Comparison of ENCODE assay signal across 8 cellular contexts in the genomic region with DNA sequence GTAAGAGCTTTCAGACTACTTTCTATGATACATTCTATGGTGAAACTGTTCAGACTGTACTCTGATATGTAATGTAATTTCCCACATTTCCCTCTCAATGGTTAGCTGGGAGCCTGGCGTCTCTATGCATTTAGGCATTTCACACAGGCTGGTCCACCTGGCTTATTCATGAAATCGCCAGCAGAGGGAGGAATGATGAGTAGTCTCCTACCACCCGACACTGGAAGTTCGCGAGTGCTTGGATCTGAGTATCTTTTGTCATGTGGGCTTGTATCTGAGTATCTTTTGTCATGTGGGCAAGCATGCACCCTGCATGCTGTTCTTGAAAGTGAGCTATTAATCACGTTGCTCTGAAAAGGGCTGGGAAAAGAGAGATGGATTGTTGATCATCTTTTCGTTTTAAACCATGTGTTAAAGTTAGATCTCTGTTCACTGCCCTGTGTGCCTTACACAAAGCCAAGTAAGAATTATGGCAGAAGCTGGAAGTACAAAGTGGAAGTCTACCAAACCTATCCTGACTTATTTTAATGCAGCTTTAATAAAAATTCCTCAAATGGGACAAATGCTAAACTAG.
DNase-seq lines count a peak whose midpoint lies in the region; ATAC-seq and TF ChIP-seq lines count a peak whose summit lies in the region.

No MANE protein-coding gene starts in this region.

- no peak overlapping the region for H3K27ac ChIP-seq in left lung

- DNase-seq in NCI-H2171 treated with DMSO at 0.1 percent for 48 hours (lab: John Stamatoyannopoulos, UW): peak; percentile 33
- DNase-seq in NCI-H2171 (lab: John Stamatoyannopoulos, UW): no peak
- DNase-seq in LNCaP clone FGC (ENCODE audit: low read depth): no peak
- DNase-seq in astrocyte of the cerebellum (ENCODE audit: low read depth): no peak
- DNase-seq in left lung: no peak
- no peak for DNase-seq in GDM1 (lab: John Stamatoyannopoulos, UW)
- no peak for DNase-seq in 8988T

- H3K36me3 ChIP-seq in left lung: no peaks in the 10 kb centered on the region

- H3K4me3 ChIP-seq in LNCaP clone FGC (ENCODE audit: low read depth, low read length) (no peak overlapping the region), astrocyte of the cerebellum (ENCODE audit: low read depth, low read length) (no peak overlapping the region), left lung (no peak overlapping the region)

- no peaks in the 10 kb centered on the region for H3K9me3 ChIP-seq in left lung

- ATAC-seq in left lung (peak; percentile 57), HG03135 (IDR thresholded peaks at IDR 0.05; ENCODE audit: unreplicated experiment) (no peak)

- H3K27me3 ChIP-seq in left lung: no peaks in the 10 kb centered on the region

- TF ChIP-seq CTCF in LNCaP clone FGC (IDR thresholded peaks at IDR 0.05; ENCODE audit: control insufficient read depth, extremely low read depth, insufficient read depth) (peak; percentile 55), astrocyte of the cerebellum (IDR thresholded peaks at IDR 0.05; ENCODE audit: low read depth, low read length, missing control alignments) (peak; percentile 38), left lung (IDR thresholded peaks at IDR 0.05) (peak; percentile 26 to 40)

- no peaks in the 10 kb centered on the region for H3K4me1 ChIP-seq in left lung

- in situ Hi-C loops in astrocyte of the cerebellum (cut with HindIII; ENCODE audit: low sequenced_read_pairs): no loop called here

- intact Hi-C loops in left lung (cut with DNase I): no loop called here
